8 cellular contexts compared by ENCODE assay signal in genomic region chr10:14604181-14605142, GRCh38.
DNase-seq lines count a peak whose midpoint lies in the region; ATAC-seq and TF ChIP-seq lines count a peak whose summit lies in the region.

No MANE protein-coding gene starts in this region.

- peaks cover 60% of the 10 kb centered on the region for H3K4me1 Mint-ChIP-seq in T-helper 1 cell treated with Interleukin-12 subunit alpha and Interleukin-12 subunit beta and Interleukin-4 antibody, amounts not matched to agents 30 μg/mL and 1 μg/mL, for 36 hours (ENCODE audit: low read depth)

- peaks cover 7% of the 10 kb centered on the region for H3K9me3 Mint-ChIP-seq in T-helper 1 cell treated with Interleukin-12 subunit alpha and Interleukin-12 subunit beta and Interleukin-4 antibody, amounts not matched to agents 30 μg/mL and 1 μg/mL, for 36 hours

- no peaks in the 10 kb centered on the region for H3K27me3 Mint-ChIP-seq in T-helper 1 cell treated with Interleukin-12 subunit alpha and Interleukin-12 subunit beta and Interleukin-4 antibody, amounts not matched to agents 30 μg/mL and 1 μg/mL, for 36 hours (ENCODE audit: low read depth)

- peak; percentile 84 for DNase-seq in EH (ENCODE audit: low read depth)
- peak; percentile 72 to 80 for DNase-seq in Kasumi-1 (lab: John Stamatoyannopoulos, UW)
- DNase-seq in astrocyte of the cerebellum (ENCODE audit: low read depth): peak; percentile 27
- peak; percentile 72 for DNase-seq in hepatic stellate cell (ENCODE audit: low spot score)
- DNase-seq in pulmonary artery endothelial cell (ENCODE audit: low read depth, low spot score): peak; percentile 35
- no peak for DNase-seq in SHP77 treated with DMSO at 0.1 percent for 48 hours (lab: John Stamatoyannopoulos, UW)

- ATAC-seq in GM21529 (IDR thresholded peaks at IDR 0.05; ENCODE audit: unreplicated experiment): peak; percentile 44

- H3K4me3 ChIP-seq in astrocyte of the cerebellum (ENCODE audit: low read depth, low read length): peak overlapping the region; percentile 57

- in situ Hi-C loops in astrocyte of the cerebellum (cut with HindIII; ENCODE audit: low sequenced_read_pairs): no loop called here

- peaks cover 46% of the 10 kb centered on the region for H3K36me3 Mint-ChIP-seq in T-helper 1 cell treated with Interleukin-12 subunit alpha and Interleukin-12 subunit beta and Interleukin-4 antibody, amounts not matched to agents 30 μg/mL and 1 μg/mL, for 36 hours (ENCODE audit: low read depth)

- no peak for TF ChIP-seq CTCF in astrocyte of the cerebellum (IDR thresholded peaks at IDR 0.05; ENCODE audit: low read depth, low read length, missing control alignments)

- peak overlapping the region; percentile 97 for H3K27ac Mint-ChIP-seq in T-helper 1 cell treated with Interleukin-12 subunit alpha and Interleukin-12 subunit beta and Interleukin-4 antibody, amounts not matched to agents 30 μg/mL and 1 μg/mL, for 36 hours

- H3K4me3 Mint-ChIP-seq in T-helper 1 cell treated with Interleukin-12 subunit alpha and Interleukin-12 subunit beta and Interleukin-4 antibody, amounts not matched to agents 30 μg/mL and 1 μg/mL, for 36 hours: peak overlapping the region; percentile 96
